In the genomic region with DNA sequence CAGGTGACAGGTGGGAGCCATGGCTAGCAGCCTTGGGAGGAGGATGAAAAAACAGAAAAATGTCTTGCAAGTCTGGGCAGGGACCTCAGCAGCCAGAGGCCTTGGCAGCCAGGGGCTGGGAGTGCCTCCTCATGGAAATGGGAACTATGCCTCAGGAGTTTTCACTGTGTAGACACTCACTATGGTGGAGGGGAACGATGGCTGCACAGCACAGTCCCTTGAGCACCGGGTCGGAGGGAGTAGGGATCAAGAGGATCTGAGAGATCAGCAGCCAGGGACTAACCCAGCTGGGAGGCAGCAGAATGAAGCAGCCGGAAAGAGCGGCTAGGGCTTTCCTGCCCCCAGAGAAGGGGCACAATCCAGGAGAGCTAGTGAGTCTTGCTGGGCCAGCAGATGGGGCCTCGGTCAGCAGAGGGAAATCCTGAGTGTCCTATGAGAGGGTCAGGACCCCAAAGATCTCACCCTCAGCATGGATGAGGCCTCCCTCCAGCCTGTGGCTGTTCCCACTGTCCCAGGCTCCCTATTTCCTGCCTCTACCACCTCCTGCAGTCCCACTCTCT, we compare ENCODE assay signal across 9 cellular contexts. TPM values are rescaled to one million over a fixed set of nuclear protein-coding genes. Genes with fewer than 3 reads are reported as not detected.
DNase-seq lines count a peak whose midpoint lies in the region; ATAC-seq and TF ChIP-seq lines count a peak whose summit lies in the region.
"Had no signal": no experiment of that assay in that cellular context is flagged by ENCODE, and none has a peak within 500 bp of the region (broad histone marks: within the 10 kb centered on the region; RNA-seq: fewer than 3 reads in every experiment).

No MANE protein-coding gene starts in this region.

- WGBS in IMR-90 (ENCODE audit: extremely low coverage in 2 of 2, insufficient read length in 1 of 2), 2 experiments = 69% methylated on average over 3 of the region's 6 CpGs; no CpG with 5 or more reads in 1 of the 2 experiments
- 67% methylated on average over 6 of the region's 6 CpGs for WGBS in liver

- in situ Hi-C loops in IMR-90 (cut with MboI; ENCODE audit: low sequenced_read_pairs) = no loop called here

- peak overlapping the region; percentile 95 for H4K5ac ChIP-seq in IMR-90 (ENCODE audit: low read depth, low read length)

- H3K18ac ChIP-seq in IMR-90 (ENCODE audit: low read depth, low read length) = peak overlapping the region; percentile 97

- H3K27me3 ChIP-seq in IMR-90 (ENCODE audit: control insufficient read depth, insufficient read depth, low read length) (no peaks in the 10 kb centered on the region), liver (ENCODE audit: control insufficient read depth in 4 of 4, insufficient read depth in 4 of 4, low read length in 3 of 4) (no peaks in the 10 kb centered on the region)

- peak overlapping the region; percentile 98 for H3K4ac ChIP-seq in IMR-90 (ENCODE audit: low read depth, low read length)

- no peak for TF ChIP-seq RAD21 in IMR-90 (IDR thresholded peaks at IDR 0.05; ENCODE audit: low read length)
- TF ChIP-seq RAD21 in liver (IDR thresholded peaks at IDR 0.05) = no peak

- peak overlapping the region; percentile 98; the same call in 1 of the 2 replicates for H3K23ac ChIP-seq in IMR-90 (ENCODE audit: low read depth, low read length)

- no peaks in the 10 kb centered on the region for H3K9me3 ChIP-seq in IMR-90 (ENCODE audit: control insufficient read depth, insufficient read depth, low read length)
- no peaks in the 10 kb centered on the region for H3K9me3 ChIP-seq in liver (ENCODE audit: control insufficient read depth in 4 of 4, low read length in 3 of 4)

- peaks cover 4 to 30% of the 10 kb centered on the region in 2 experiments for H3K79me1 ChIP-seq in IMR-90 (ENCODE audit: low read depth in 1 of 2, low read length in 2 of 2)

- no TSS peak for BruUV-seq in IMR-90 (replicated peaks; lab: Mats Ljungman, UMichigan)

- peak overlapping the region; percentile 96; the same call in 1 of the 2 replicates for H2AK5ac ChIP-seq in IMR-90 (ENCODE audit: low read depth, low read length)

- dilution Hi-C loops in IMR-90 (cut with HindIII; ENCODE audit: low sequenced_read_pairs, unreplicated experiment) = no loop called here

- no peak for ATAC-seq in IMR-90 (ENCODE audit: low read depth)

- no peaks in the 10 kb centered on the region for H3K36me3 ChIP-seq in IMR-90 (ENCODE audit: control insufficient read depth, insufficient read depth, low read length)
- no peaks in the 10 kb centered on the region for H3K36me3 ChIP-seq in liver (ENCODE audit: control insufficient read depth in 4 of 4, insufficient read depth in 3 of 4, low read depth in 1 of 4, low read length in 3 of 4)

- CTCF ChIA-PET in IMR-90 (lab: Yijun Ruan, JAX) = interaction anchor here (1.8 to 3.3 kb wide), 2 partner anchors 26 to 108 kb away, joined by 6 to 17 read pairs; no protein-coding TSS in a partner anchor

- peaks cover 25% of the 10 kb centered on the region for H3K9me1 ChIP-seq in IMR-90 (ENCODE audit: insufficient read depth, low read length)

- H4K20me1 ChIP-seq in IMR-90 (ENCODE audit: insufficient read depth, low read length) = no peaks in the 10 kb centered on the region

- peak overlapping the region; percentile 99 for H2BK20ac ChIP-seq in IMR-90 (ENCODE audit: low read depth, low read length)

- H4K91ac ChIP-seq in IMR-90 (ENCODE audit: insufficient read depth, low read depth, low read length) = peak overlapping the region; percentile 98

- no peak for DNase-seq in IMR-90
- peak; percentile 7 for DNase-seq in amniotic epithelial cell (ENCODE audit: low read depth)
- DNase-seq in substantia nigra (lab: John Stamatoyannopoulos, UW) = no peak
- DNase-seq in mucosa of gallbladder (ENCODE audit: low spot score) = no peak
- DNase-seq in LoVo (ENCODE audit: low spot score) = no peak
- DNase-seq in MV-4-11 (lab: John Stamatoyannopoulos, UW) = no peak
- DNase-seq: foreskin fibroblast, NCI-H2029 had no signal

- no peak overlapping the region for H3K4me3 ChIP-seq in IMR-90 (ENCODE audit: insufficient read depth, low read depth, low read length)
- H3K4me3 ChIP-seq in liver (ENCODE audit: low read depth in 1 of 3, low read length in 3 of 3) = no peak overlapping the region

- H3K56ac ChIP-seq in IMR-90 (ENCODE audit: extremely low read depth, insufficient read depth, low read length) = 0 out of 2 replicates have a peak overlapping the region, but pooled peaks have one; percentile 96

- H2BK120ac ChIP-seq in IMR-90 (ENCODE audit: low read depth, low read length) = peak overlapping the region; percentile 100

- peak overlapping the region; percentile 98 for H2BK5ac ChIP-seq in IMR-90 (ENCODE audit: low read depth, low read length, poor library complexity, severe bottlenecking)

- H2AK9ac ChIP-seq in IMR-90 (replicated peaks; ENCODE audit: low read depth, low read length, poor library complexity) = peak overlapping the region; percentile 91

- intact Hi-C loops in IMR-90 (cut with micrococcal nuclease) = no loop called here

- peaks cover 31% of the 10 kb centered on the region for H3K4me1 ChIP-seq in IMR-90 (ENCODE audit: control insufficient read depth, insufficient read depth, low read length)
- H3K4me1 ChIP-seq in liver (ENCODE audit: control insufficient read depth in 4 of 4, insufficient read depth in 4 of 4, low read length in 3 of 4) = peaks cover 28 to 77% (median 44%) of the 10 kb centered on the region in 4 donors

- TF ChIP-seq POLR2A in IMR-90 (IDR thresholded peaks at IDR 0.05; ENCODE audit: low read depth, low read length) = no peak

- H4K8ac ChIP-seq in IMR-90 (ENCODE audit: low read depth in 2 of 2, low read length in 2 of 2) = peak overlapping the region; percentile 92 to 99; a peak in 3 of 4 replicates

- peak overlapping the region; percentile 100; the same call in 2 of the 3 replicates for H2BK15ac ChIP-seq in IMR-90 (ENCODE audit: low read depth, low read length)

- H3K9ac ChIP-seq in IMR-90 (ENCODE audit: low read depth, low read length) (peak overlapping the region; percentile 76), liver (ENCODE audit: low read depth in 1 of 2, low read length in 2 of 2) (peak overlapping the region; percentile 11 to 57)

- H3K4me2 ChIP-seq in IMR-90 (ENCODE audit: low read depth, low read length) = no peak overlapping the region; the same call in 1 of the 2 replicates

- POLR2A ChIA-PET in IMR-90 (lab: Charles Lee; ENCODE audit: unreplicated experiment) = no interaction called here

- H3K14ac ChIP-seq in IMR-90 (replicated peaks; ENCODE audit: low read depth, low read length) = peak overlapping the region; percentile 96

- TF ChIP-seq CTCF in IMR-90 (conservative IDR thresholded peaks at IDR 0.05; ENCODE audit: low read depth, low read length) = no peak
- TF ChIP-seq CTCF in liver (IDR thresholded peaks at IDR 0.05; ENCODE audit: low read depth, low read length, missing input control) = no peak

- peak overlapping the region; percentile 46 for H2AFZ ChIP-seq in IMR-90 (replicated peaks; ENCODE audit: low read length, poor library complexity)

- H3K27ac ChIP-seq in IMR-90 (ENCODE audit: insufficient read depth, low read length) (peak overlapping the region; percentile 99), liver (ENCODE audit: low read depth in 1 of 2, low read length in 2 of 2) (peak overlapping the region; percentile 89 to 92), substantia nigra (ENCODE audit: low read depth, low read length, poor library complexity, severe bottlenecking) (peak overlapping the region; percentile 96)

TF ChIP-seq in IMR-90, 13 proteins besides CTCF, POLR2A, EP300 and RAD21 (continues in another document):
- TF ChIP-seq BHLHE40 (IDR thresholded peaks at IDR 0.05; ENCODE audit: low read depth, low read length) (no peak), MXI1 (IDR thresholded peaks at IDR 0.05; ENCODE audit: borderline replicate concordance, low read depth, low read length) (no peak), CEBPB (IDR thresholded peaks at IDR 0.05; ENCODE audit: low read depth, low read length) (no peak)

TF ChIP-seq in liver, 16 proteins besides CTCF, POLR2A, EP300 and RAD21:
- no peak for TF ChIP-seq EGR1 (IDR thresholded peaks at IDR 0.05; ENCODE audit: low read depth in 2 of 2)

RNA-seq across cellular contexts. Expression of a gene that starts 6.2 kb away (rescaled TPM):
- 344 and 385 TPM in 2 replicates for total RNA-seq in IMR-90 (2012; rRNA removed)
- 2,453 and 2,516 TPM in 2 replicates for polyA plus RNA-seq in IMR-90 (2012; rRNA removed)
- 1,842 and 5,333 TPM in 2 replicates for polyA plus RNA-seq in IMR-90 (2012; cell fraction: cytosol; rRNA removed)
- polyA plus RNA-seq in IMR-90 (2012; cell fraction: nucleus; rRNA removed; ENCODE audit: low replicate concordance) = 767 and 934 TPM in 2 replicates
- total RNA-seq in liver = 100 to 1,000 TPM; 592 to 949 TPM
- 1,000 to 10,000 TPM; 3,401 to 4,630 TPM for polyA plus RNA-seq in liver
- total RNA-seq in mucosa of gallbladder = 2,359 TPM

RNA-seq across cellular contexts. Expression of a gene that starts 23.5 kb away (rescaled TPM):
- total RNA-seq in IMR-90 (2012; rRNA removed) (0.83 and 0.90 TPM in 2 replicates), liver (1 to 10 TPM; 1.3 to 1.6 TPM), mucosa of gallbladder (2.8 TPM)
- polyA plus RNA-seq in IMR-90 (2012; rRNA removed) (1.2 and 1.4 TPM in 2 replicates), liver (under 1 TPM; 0.22 to 0.85 TPM)
- polyA plus RNA-seq in IMR-90 (2012; cell fraction: cytosol; rRNA removed) = 0.44 and 1.1 TPM in 2 replicates
- polyA plus RNA-seq in IMR-90 (2012; cell fraction: nucleus; rRNA removed; ENCODE audit: low replicate concordance) = 6.3 and 7.2 TPM in 2 replicates

RNA-seq across cellular contexts. Expression of a gene that starts 56.3 kb away (rescaled TPM):
- total RNA-seq in IMR-90 (2012; rRNA removed) = 0.28 and 0.72 TPM in 2 replicates
- 1.9 TPM in 2 replicates for polyA plus RNA-seq in IMR-90 (2012; rRNA removed)
- polyA plus RNA-seq in IMR-90 (2012; cell fraction: cytosol; rRNA removed) = 0.84 and 2.4 TPM in 2 replicates
- 2.7 and 2.8 TPM in 2 replicates for polyA plus RNA-seq in IMR-90 (2012; cell fraction: nucleus; rRNA removed; ENCODE audit: low replicate concordance)
- 10 to 100 TPM in 1 of 2 donors, 1 to 10 TPM in 1; 5.0 to 41.6 TPM for total RNA-seq in liver
- 1 to 10 TPM; 2.1 to 5.8 TPM for polyA plus RNA-seq in liver
- total RNA-seq in mucosa of gallbladder = 12.1 TPM
